In genomic region chr4:145435646-145436045, GRCh38 we compare ENCODE assay signal across 19 cellular contexts. TPM values are rescaled to one million over a fixed set of nuclear protein-coding genes. Genes with fewer than 3 reads are reported as not detected.
DNase-seq lines count a peak whose midpoint lies in the region; ATAC-seq and TF ChIP-seq lines count a peak whose summit lies in the region.
"Had no signal": no experiment of that assay in that cellular context is flagged by ENCODE, and none has a peak within 500 bp of the region (broad histone marks: within the 10 kb centered on the region; RNA-seq: fewer than 3 reads in every experiment).

No MANE protein-coding gene starts in this region.

- H3K4me3 ChIP-seq in RWPE2 (ENCODE audit: severe bottlenecking): no peak overlapping the region
- no peak overlapping the region for H3K4me3 ChIP-seq in brain microvascular endothelial cell (ENCODE audit: low read depth, low read length)
- H3K4me3 ChIP-seq: BLaER1 treated with 17β-estradiol and CSF1 and Interleukin-3, amounts not matched to agents 10 nM and 100 nM; GM23248; HAP-1 had no signal

- no peaks in the 10 kb centered on the region for H3K27me3 Mint-ChIP-seq in mesothelial cell of epicardium (ENCODE audit: low read depth)
- H3K27me3 Mint-ChIP-seq in activated T-helper 2 cell treated with anti-CD3 and anti-CD28 coated beads, Interferon-gamma antibody, Interleukin-2, Interleukin-4, amounts not matched to agents 10 μg/mL and 5 μg/mL and 100 μg/mL, durations not matched to agents 14 hours and 24 hours and 36 hours (ENCODE audit: low read depth): peaks cover 20% of the 10 kb centered on the region

- no peak overlapping the region for H3K27ac ChIP-seq in RWPE2 (ENCODE audit: poor library complexity, severe bottlenecking)
- no peak overlapping the region for H3K27ac ChIP-seq in brain microvascular endothelial cell
- H3K27ac ChIP-seq: BLaER1 treated with 17β-estradiol and CSF1 and Interleukin-3, amounts not matched to agents 10 nM and 100 nM; GM23248; HL-60 had no signal

- H3K27ac Mint-ChIP-seq in mesothelial cell of epicardium: peak overlapping the region; percentile 43
- H3K27ac Mint-ChIP-seq in activated T-helper 2 cell treated with anti-CD3 and anti-CD28 coated beads, Interferon-gamma antibody, Interleukin-2, Interleukin-4, amounts not matched to agents 10 μg/mL and 5 μg/mL and 100 μg/mL, durations not matched to agents 14 hours and 24 hours and 36 hours: no peak overlapping the region
- H3K27ac Mint-ChIP-seq: B cell; CD8-positive, alpha-beta T cell had no signal

- peaks cover 32% of the 10 kb centered on the region for H3K4me1 Mint-ChIP-seq in mesothelial cell of epicardium
- H3K4me1 Mint-ChIP-seq in activated T-helper 2 cell treated with anti-CD3 and anti-CD28 coated beads, Interferon-gamma antibody, Interleukin-2, Interleukin-4, amounts not matched to agents 10 μg/mL and 5 μg/mL and 100 μg/mL, durations not matched to agents 14 hours and 24 hours and 36 hours (ENCODE audit: low read depth): no peaks in the 10 kb centered on the region
- H3K4me1 Mint-ChIP-seq: B cell had no signal

- peaks cover 30% of the 10 kb centered on the region for H3K9me3 Mint-ChIP-seq in mesothelial cell of epicardium
- no peaks in the 10 kb centered on the region for H3K9me3 Mint-ChIP-seq in activated T-helper 2 cell treated with anti-CD3 and anti-CD28 coated beads, Interferon-gamma antibody, Interleukin-2, Interleukin-4, amounts not matched to agents 10 μg/mL and 5 μg/mL and 100 μg/mL, durations not matched to agents 14 hours and 24 hours and 36 hours

- DNase-seq in NCI-H526 treated with DMSO at 0.1 percent for 48 hours (lab: John Stamatoyannopoulos, UW) (peak; percentile 19), RWPE2 (ENCODE audit: low spot score) (no peak), mesothelial cell of epicardium (ENCODE audit: low spot score in 2 of 2, unreplicated experiment in 2 of 2) (no peak), T-helper 1 cell (no peak), brain microvascular endothelial cell (no peak)
- DNase-seq in activated T-helper 2 cell treated with anti-CD3 and anti-CD28 coated beads, Interferon-gamma antibody, Interleukin-2, Interleukin-4, amounts not matched to agents 10 μg/mL and 5 μg/mL and 100 μg/mL, durations not matched to agents 14 hours and 24 hours and 36 hours (ENCODE audit: low spot score): no peak
- DNase-seq: 8988T; Calu3; CD8-positive, alpha-beta T cell; DMS79 treated with DMSO at 0.1 percent for 48 hours; GF-D8; GM23248; IMR-90 had no signal

- peak; percentile 78 for ATAC-seq in RWPE2 (ENCODE audit: low read depth)
- peak; percentile 42 for ATAC-seq in esophagus mucosa
- no peak for ATAC-seq in HG03342 (IDR thresholded peaks at IDR 0.05; ENCODE audit: unreplicated experiment)
- ATAC-seq: CD8-positive, alpha-beta T cell had no signal

- TF ChIP-seq CTCF in RWPE2 (IDR thresholded peaks at IDR 0.05; ENCODE audit: poor library complexity, severe bottlenecking) (no peak), mesothelial cell of epicardium (IDR thresholded peaks at IDR 0.05; ENCODE audit: unreplicated experiment) (no peak), brain microvascular endothelial cell (IDR thresholded peaks at IDR 0.05; ENCODE audit: low read depth, low read length, missing control alignments) (no peak)

- H3K27me3 ChIP-seq in RWPE2 (ENCODE audit: insufficient read depth, poor library complexity, severe bottlenecking) (no peaks in the 10 kb centered on the region), brain microvascular endothelial cell (replicated peaks) (no peaks in the 10 kb centered on the region)
- H3K27me3 ChIP-seq: BLaER1 treated with 17β-estradiol and CSF1 and Interleukin-3, amounts not matched to agents 10 nM and 100 nM had no signal

- peaks cover 3% of the 10 kb centered on the region for H3K9me3 ChIP-seq in RWPE2 (ENCODE audit: severe bottlenecking)
- H3K9me3 ChIP-seq: HAP-1 had no signal

- no peak overlapping the region for H3K4me3 Mint-ChIP-seq in mesothelial cell of epicardium
- no peak overlapping the region for H3K4me3 Mint-ChIP-seq in activated T-helper 2 cell treated with anti-CD3 and anti-CD28 coated beads, Interferon-gamma antibody, Interleukin-2, Interleukin-4, amounts not matched to agents 10 μg/mL and 5 μg/mL and 100 μg/mL, durations not matched to agents 14 hours and 24 hours and 36 hours (ENCODE audit: low read depth)
- H3K4me3 Mint-ChIP-seq: B cell; CD8-positive, alpha-beta T cell had no signal

- H3K36me3 Mint-ChIP-seq in mesothelial cell of epicardium: peaks cover 19% of the 10 kb centered on the region
- no peaks in the 10 kb centered on the region for H3K36me3 Mint-ChIP-seq in activated T-helper 2 cell treated with anti-CD3 and anti-CD28 coated beads, Interferon-gamma antibody, Interleukin-2, Interleukin-4, amounts not matched to agents 10 μg/mL and 5 μg/mL and 100 μg/mL, durations not matched to agents 14 hours and 24 hours and 36 hours (ENCODE audit: low read depth)
- H3K36me3 Mint-ChIP-seq: CD8-positive, alpha-beta T cell had no signal

- H3K36me3 ChIP-seq in RWPE2 (ENCODE audit: low read depth) (no peaks in the 10 kb centered on the region), brain microvascular endothelial cell (replicated peaks) (no peaks in the 10 kb centered on the region)
- H3K36me3 ChIP-seq: BLaER1 treated with 17β-estradiol and CSF1 and Interleukin-3, amounts not matched to agents 10 nM and 100 nM; HAP-1 had no signal

- H3K4me1 ChIP-seq in RWPE2 (ENCODE audit: insufficient read depth, poor library complexity, severe bottlenecking): peaks cover 25% of the 10 kb centered on the region
- H3K4me1 ChIP-seq: BLaER1 treated with 17β-estradiol and CSF1 and Interleukin-3, amounts not matched to agents 10 nM and 100 nM; HAP-1 had no signal

- in situ Hi-C loops in brain microvascular endothelial cell (cut with HindIII; ENCODE audit: low pct_ligation_motif_present, low sequenced_read_pairs): no loop called here

- intact Hi-C loops in activated T-helper 2 cell treated with anti-CD3 and anti-CD28 coated beads, Interferon-gamma antibody, Interleukin-2, Interleukin-4, amounts not matched to agents 10 μg/mL and 5 μg/mL and 100 μg/mL, durations not matched to agents 14 hours and 24 hours and 36 hours (cut with micrococcal nuclease): no loop called here

RNA-seq across cellular contexts. Expression of gene SMAD1, which starts 46.0 kb away (rescaled TPM):
- total RNA-seq in esophagus mucosa (34.0 TPM), mesothelial cell of epicardium (35.6 to 40.5 TPM (median 38.4 TPM) in 3 replicates)
- total RNA-seq in activated T-helper 2 cell treated with anti-CD3 and anti-CD28 coated beads, Interferon-gamma antibody, Interleukin-2, Interleukin-4, amounts not matched to agents 10 μg/mL and 5 μg/mL and 100 μg/mL, durations not matched to agents 14 hours and 24 hours and 36 hours: 5.8 and 7.5 TPM in 2 replicates
- total RNA-seq: B cell; CD8-positive, alpha-beta T cell had no signal
